ENCODE assay signal across 10 cellular contexts in the genomic region with DNA sequence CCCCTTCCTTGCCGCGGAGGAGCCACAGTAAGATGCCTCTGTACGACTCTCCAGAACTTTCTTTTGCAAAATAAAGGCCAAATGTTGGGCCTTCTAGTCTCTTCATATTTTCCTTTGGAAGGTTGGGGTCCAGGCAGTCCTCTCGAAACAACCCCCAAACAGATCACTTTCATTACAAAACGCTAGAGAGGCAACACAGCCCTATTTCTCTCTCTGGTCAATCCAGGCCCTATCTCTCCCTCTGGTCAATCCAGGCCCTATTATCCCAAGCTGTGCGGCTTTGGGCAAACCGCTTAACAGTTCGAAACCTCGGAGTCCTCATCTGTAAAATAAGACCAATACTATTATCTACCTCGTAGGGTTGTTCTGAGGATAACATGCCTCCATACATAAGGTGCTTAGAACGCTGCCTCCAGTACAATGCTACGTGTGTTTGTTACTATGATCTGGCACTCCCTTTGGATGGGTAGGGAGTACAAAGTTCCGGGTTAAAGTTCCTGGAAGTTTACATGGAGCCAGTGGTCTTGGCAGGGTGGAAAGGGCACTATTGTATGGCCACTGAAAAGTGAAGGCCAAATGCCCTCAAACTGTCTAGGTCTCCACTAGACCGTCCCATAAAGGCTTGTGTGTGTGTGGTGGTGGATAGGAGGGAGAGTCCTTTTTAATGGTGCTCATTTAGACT.
DNase-seq lines count a peak whose midpoint lies in the region; ATAC-seq lines count a peak whose summit lies in the region.
"Had no signal": no experiment of that assay in that cellular context is flagged by ENCODE, and none has a peak within 500 bp of the region (broad histone marks: within the 10 kb centered on the region; RNA-seq: fewer than 3 reads in every experiment).

No MANE protein-coding gene starts in this region.

- H3K4me1 Mint-ChIP-seq in T-helper 2 cell treated with Interferon-gamma antibody and Interleukin-4, amounts not matched to agents 5 μg/mL and 100 μg/mL, for 36 hours (ENCODE audit: low read depth), result peaks cover 27% of the 10 kb centered on the region

- DNase-seq in T-helper 2 cell treated with Interferon-gamma antibody and Interleukin-4, amounts not matched to agents 5 μg/mL and 100 μg/mL, for 36 hours (ENCODE audit: low spot score), result no peak
- DNase-seq in T-helper 2 cell, result no peak
- DNase-seq in activated T-cell treated with anti-CD3 and anti-CD28 coated beads, Interleukin-2, amount 50 U/mL, for 48 hours, result peak; percentile 37 to 39
- DNase-seq in left lobe of liver (ENCODE audit: low spot score), result no peak
- DNase-seq in activated effector memory CD4-positive, alpha-beta T cell treated with Interleukin-2 at 50 U/mL for 16 hours, result no peak
- DNase-seq: cortex of kidney had no signal

- peak overlapping the region; percentile 97 for H3K27ac Mint-ChIP-seq in T-helper 2 cell treated with Interferon-gamma antibody and Interleukin-4, amounts not matched to agents 5 μg/mL and 100 μg/mL, for 36 hours

- H3K9me3 ChIP-seq in subcutaneous abdominal adipose tissue (ENCODE audit: control insufficient read depth in 5 of 5, low read length in 5 of 5), result peaks cover 0 to 7% (median 0%) of the 10 kb centered on the region in 5 donors
- H3K9me3 ChIP-seq: pancreas had no signal

- no peaks in the 10 kb centered on the region for H3K36me3 ChIP-seq in subcutaneous abdominal adipose tissue (ENCODE audit: control insufficient read depth in 5 of 5, insufficient read depth in 5 of 5, low read length in 5 of 5)
- H3K36me3 ChIP-seq: pancreas had no signal

- H3K27me3 ChIP-seq in subcutaneous abdominal adipose tissue (ENCODE audit: control insufficient read depth in 5 of 5, insufficient read depth in 4 of 5, low read length in 5 of 5), result peaks cover 5 to 37% (median 24%) of the 10 kb centered on the region in 5 donors

- no peaks in the 10 kb centered on the region for H3K9me3 Mint-ChIP-seq in T-helper 2 cell treated with Interferon-gamma antibody and Interleukin-4, amounts not matched to agents 5 μg/mL and 100 μg/mL, for 36 hours

- H3K9ac ChIP-seq in subcutaneous abdominal adipose tissue (ENCODE audit: low read length in 5 of 5), result peak overlapping the region in 2 of 5 donors; percentile 56 to 58

- H3K36me3 Mint-ChIP-seq in T-helper 2 cell treated with Interferon-gamma antibody and Interleukin-4, amounts not matched to agents 5 μg/mL and 100 μg/mL, for 36 hours (ENCODE audit: low read depth), result no peaks in the 10 kb centered on the region

- peak overlapping the region; percentile 39 for H3K27ac ChIP-seq in subcutaneous abdominal adipose tissue (ENCODE audit: low read depth, low read length)

- no peaks in the 10 kb centered on the region for H3K27me3 Mint-ChIP-seq in T-helper 2 cell treated with Interferon-gamma antibody and Interleukin-4, amounts not matched to agents 5 μg/mL and 100 μg/mL, for 36 hours (ENCODE audit: low read depth)

- peak overlapping the region; percentile 35 to 72 (median 62) for H3K4me3 ChIP-seq in subcutaneous abdominal adipose tissue (ENCODE audit: low read depth in 1 of 5, low read length in 5 of 5)

- ATAC-seq in left lobe of liver (peak; percentile 20), GM18520 (IDR thresholded peaks at IDR 0.05; ENCODE audit: unreplicated experiment) (no peak), GM21619 (IDR thresholded peaks at IDR 0.05; ENCODE audit: unreplicated experiment) (no peak)

- peaks cover 7 to 73% (median 50%) of the 10 kb centered on the region in 5 donors for H3K4me1 ChIP-seq in subcutaneous abdominal adipose tissue (ENCODE audit: control insufficient read depth in 5 of 5, insufficient read depth in 5 of 5, low read length in 5 of 5)

- H3K4me3 Mint-ChIP-seq in T-helper 2 cell treated with Interferon-gamma antibody and Interleukin-4, amounts not matched to agents 5 μg/mL and 100 μg/mL, for 36 hours, result peak overlapping the region; percentile 90

Comparison
In these comparisons a context has a peak if more than half of its experiments do, and no peak if none do; other contexts are left out.
1. DNase-seq: peak in activated T-cell treated with anti-CD3 and anti-CD28 coated beads, Interleukin-2, amount 50 U/mL, for 48 hours (2 of 2); none in T-helper 2 cell treated with Interferon-gamma antibody and Interleukin-4, amounts not matched to agents 5 μg/mL and 100 μg/mL, for 36 hours (single experiment), T-helper 2 cell (0 of 5), left lobe of liver (single experiment) and activated effector memory CD4-positive, alpha-beta T cell treated with Interleukin-2 at 50 U/mL for 16 hours (single experiment).